11 cellular contexts compared by ENCODE assay signal in the genomic region with DNA sequence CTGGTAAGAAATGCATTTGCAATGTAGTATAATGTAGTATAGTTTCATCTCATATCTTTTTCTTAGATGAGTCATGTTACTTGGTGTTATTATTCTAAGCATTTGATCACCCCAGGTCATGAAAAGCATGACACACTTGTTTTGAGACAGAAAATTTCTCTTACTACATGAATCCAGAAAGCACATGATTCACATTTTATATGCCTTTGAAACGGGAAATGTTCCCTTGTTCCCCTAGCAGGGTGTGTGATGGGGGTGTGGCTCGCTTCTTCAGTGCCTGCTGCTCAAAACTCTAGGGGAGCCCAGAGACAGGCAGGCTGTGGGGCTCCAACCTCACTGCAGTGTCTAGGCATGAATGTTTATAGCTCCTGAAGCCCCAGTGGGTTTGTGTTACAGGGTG.
DNase-seq lines count a peak whose midpoint lies in the region; ATAC-seq and TF ChIP-seq lines count a peak whose summit lies in the region.
"Had no signal": no experiment of that assay in that cellular context is flagged by ENCODE, and none has a peak within 500 bp of the region (broad histone marks: within the 10 kb centered on the region; RNA-seq: fewer than 3 reads in every experiment).

No MANE protein-coding gene starts in this region.

- POLR2A ChIA-PET in WTC11 (lab: Charles Lee) = no interaction called here

- CTCF ChIA-PET in WTC11 (lab: Charles Lee) = no interaction called here

- H3K4me3 Mint-ChIP-seq in T-helper 17 cell = peak overlapping the region; percentile 12
- H3K4me3 Mint-ChIP-seq in WTC11 = no peak overlapping the region

- no peaks in the 10 kb centered on the region for H3K9me3 ChIP-seq in T-helper 17 cell (ENCODE audit: control insufficient read depth, low read length, poor library complexity, severe bottlenecking)

- TF ChIP-seq CTCF in WTC11 (IDR thresholded peaks at IDR 0.05) = no peak

- ATAC-seq in T-helper 17 cell (no peak), GM21360 (IDR thresholded peaks at IDR 0.05; ENCODE audit: unreplicated experiment) (no peak), WTC11 (no peak)
- ATAC-seq: sciatic nerve had no signal

- peak overlapping the region; percentile 45 for H3K27ac Mint-ChIP-seq in T-helper 17 cell
- no peak overlapping the region for H3K27ac Mint-ChIP-seq in WTC11

- peak; percentile 11 for DNase-seq in activated naive CD4-positive, alpha-beta T cell treated with Interleukin-2 at 50 U/mL for 16 hours
- no peak for DNase-seq in activated naive CD4-positive, alpha-beta T cell (lab: John Stamatoyannopoulos, UW)
- DNase-seq in T-helper 17 cell = no peak
- peak; percentile 57 for DNase-seq in fibroblast of gingiva (ENCODE audit: low read depth)
- DNase-seq in smooth muscle cell of the brain vasculature (ENCODE audit: low read depth, low spot score) = peak; percentile 74
- no peak for DNase-seq in WTC11 (ENCODE audit: low spot score)
- DNase-seq in NCI-H2196 (lab: John Stamatoyannopoulos, UW; ENCODE audit: unreplicated experiment) = no peak
- DNase-seq: anterior cingulate cortex, NCI-H2081 treated with DMSO at 0.1 percent for 48 hours had no signal

- H3K27me3 Mint-ChIP-seq in T-helper 17 cell (no peaks in the 10 kb centered on the region), WTC11 (ENCODE audit: low read depth) (no peaks in the 10 kb centered on the region; the same call in 1 of the 2 replicates)

- H3K4me1 Mint-ChIP-seq in T-helper 17 cell (peaks cover 25% of the 10 kb centered on the region), WTC11 (no peaks in the 10 kb centered on the region)

- H3K36me3 Mint-ChIP-seq in T-helper 17 cell (ENCODE audit: low read depth) = no peaks in the 10 kb centered on the region
- H3K36me3 Mint-ChIP-seq in WTC11 = no peaks in the 10 kb centered on the region

- H3K9me3 Mint-ChIP-seq in WTC11 = peaks cover 5% of the 10 kb centered on the region

TF ChIP-seq in WTC11, 78 proteins besides CTCF, POLR2A, EP300 and RAD21:
- TF ChIP-seq SP1 (CRISPR knock-in tag; conservative IDR thresholded peaks at IDR 0.05) (no peak), ATF3 (CRISPR knock-in tag; conservative IDR thresholded peaks at IDR 0.05) (no peak), HMGA2 (CRISPR knock-in tag; IDR thresholded peaks at IDR 0.05) (no peak), TCF7 (CRISPR knock-in tag; IDR thresholded peaks at IDR 0.05; ENCODE audit: low read depth) (no peak), NFYB (CRISPR knock-in tag; conservative IDR thresholded peaks at IDR 0.05; ENCODE audit: low read depth) (no peak), CREB1 (CRISPR knock-in tag; IDR thresholded peaks at IDR 0.05) (no peak)
- TF ChIP-seq, protein P1, sequence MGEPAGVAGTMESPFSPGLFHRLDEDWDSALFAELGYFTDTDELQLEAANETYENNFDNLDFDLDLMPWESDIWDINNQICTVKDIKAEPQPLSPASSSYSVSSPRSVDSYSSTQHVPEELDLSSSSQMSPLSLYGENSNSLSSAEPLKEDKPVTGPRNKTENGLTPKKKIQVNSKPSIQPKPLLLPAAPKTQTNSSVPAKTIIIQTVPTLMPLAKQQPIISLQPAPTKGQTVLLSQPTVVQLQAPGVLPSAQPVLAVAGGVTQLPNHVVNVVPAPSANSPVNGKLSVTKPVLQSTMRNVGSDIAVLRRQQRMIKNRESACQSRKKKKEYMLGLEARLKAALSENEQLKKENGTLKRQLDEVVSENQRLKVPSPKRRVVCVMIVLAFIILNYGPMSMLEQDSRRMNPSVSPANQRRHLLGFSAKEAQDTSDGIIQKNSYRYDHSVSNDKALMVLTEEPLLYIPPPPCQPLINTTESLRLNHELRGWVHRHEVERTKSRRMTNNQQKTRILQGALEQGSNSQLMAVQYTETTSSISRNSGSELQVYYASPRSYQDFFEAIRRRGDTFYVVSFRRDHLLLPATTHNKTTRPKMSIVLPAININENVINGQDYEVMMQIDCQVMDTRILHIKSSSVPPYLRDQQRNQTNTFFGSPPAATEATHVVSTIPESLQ (CRISPR knock-in tag; IDR thresholded peaks at IDR 0.05) = no peak
- TF ChIP-seq, protein P2, sequence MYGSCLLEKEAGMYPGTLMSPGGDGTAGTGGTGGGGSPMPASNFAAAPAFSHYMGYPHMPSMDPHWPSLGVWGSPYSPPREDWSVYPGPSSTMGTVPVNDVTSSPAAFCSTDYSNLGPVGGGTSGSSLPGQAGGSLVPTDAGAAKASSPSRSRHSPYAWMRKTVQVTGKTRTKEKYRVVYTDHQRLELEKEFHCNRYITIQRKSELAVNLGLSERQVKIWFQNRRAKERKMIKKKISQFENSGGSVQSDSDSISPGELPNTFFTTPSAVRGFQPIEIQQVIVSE (CRISPR knock-in tag; IDR thresholded peaks at IDR 0.05; ENCODE audit: borderline replicate concordance) = no peak
- TF ChIP-seq, protein P3, sequence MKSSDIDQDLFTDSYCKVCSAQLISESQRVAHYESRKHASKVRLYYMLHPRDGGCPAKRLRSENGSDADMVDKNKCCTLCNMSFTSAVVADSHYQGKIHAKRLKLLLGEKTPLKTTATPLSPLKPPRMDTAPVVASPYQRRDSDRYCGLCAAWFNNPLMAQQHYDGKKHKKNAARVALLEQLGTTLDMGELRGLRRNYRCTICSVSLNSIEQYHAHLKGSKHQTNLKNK (CRISPR knock-in tag; IDR thresholded peaks at IDR 0.05) = no peak

Comparison
In these comparisons a context has a peak if more than half of its experiments do, and no peak if none do; other contexts are left out.
1. DNase-seq: peak in activated naive CD4-positive, alpha-beta T cell treated with Interleukin-2 at 50 U/mL for 16 hours (single experiment), fibroblast of gingiva (single experiment) and smooth muscle cell of the brain vasculature (single experiment); none in activated naive CD4-positive, alpha-beta T cell (0 of 4), T-helper 17 cell (0 of 3), WTC11 (single experiment) and NCI-H2196 (single experiment).